15 cellular contexts compared by ENCODE assay signal in the genomic region with DNA sequence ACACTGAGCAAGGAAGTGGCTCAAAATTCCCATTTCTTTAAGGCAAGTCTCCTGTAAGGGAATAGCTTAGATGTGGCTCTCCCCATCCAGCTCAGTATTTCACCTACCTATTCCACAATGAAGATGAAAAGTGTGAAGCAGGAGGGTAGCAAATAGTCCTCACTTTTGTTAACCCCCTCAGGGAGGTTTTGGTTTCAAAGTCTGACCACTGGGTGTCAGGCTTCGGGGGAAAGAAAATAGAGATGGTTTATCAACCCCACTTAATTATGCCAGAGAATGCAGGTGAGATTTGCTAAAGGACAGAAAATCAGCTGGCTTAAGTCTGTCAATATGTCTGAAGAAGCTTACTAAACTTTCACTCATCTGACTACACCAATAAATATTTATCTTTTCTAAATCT.
DNase-seq lines count a peak whose midpoint lies in the region; ATAC-seq, FAIRE-seq and TF ChIP-seq lines count a peak whose summit lies in the region.
"Had no signal": no experiment of that assay in that cellular context is flagged by ENCODE, and none has a peak within 500 bp of the region (broad histone marks: within the 10 kb centered on the region; RNA-seq: fewer than 3 reads in every experiment).

No MANE protein-coding gene starts in this region.

- H3K4me3 ChIP-seq in astrocyte (ENCODE audit: insufficient read depth, low read depth, low read length) = no peak overlapping the region
- H3K4me3 ChIP-seq: breast epithelium, SK-N-MC had no signal

- H2BK20ac ChIP-seq in H9 (ENCODE audit: low read depth, low read length, poor library complexity, severe bottlenecking) = no peak overlapping the region

- H3K4me2 ChIP-seq in H9 (ENCODE audit: insufficient read depth, insufficient read length, low read length) (no peak overlapping the region), astrocyte (ENCODE audit: low read length) (no peak overlapping the region)

- H3K9me3 ChIP-seq in H9 (ENCODE audit: control insufficient read depth, low read depth, low read length) (no peaks in the 10 kb centered on the region), astrocyte (ENCODE audit: insufficient read depth, low read depth, low read length) (no peaks in the 10 kb centered on the region)
- H3K9me3 ChIP-seq: breast epithelium, Caco-2 had no signal

- H3K27me3 Mint-ChIP-seq in H9 (ENCODE audit: low read depth) (no peaks in the 10 kb centered on the region), astrocyte (ENCODE audit: low read depth, unreplicated experiment) (no peaks in the 10 kb centered on the region)
- no peaks in the 10 kb centered on the region for H3K27me3 Mint-ChIP-seq in activated T-helper 17 cell treated with anti-CD3 and anti-CD28 coated beads, Interleukin-2, amount 50 U/mL, for 72 hours

- H4K5ac ChIP-seq in H9 (ENCODE audit: insufficient read length, low read depth, low read length) = no peak overlapping the region

- H4K20me1 ChIP-seq in H9 (ENCODE audit: control insufficient read depth, insufficient read depth, insufficient read length) (no peaks in the 10 kb centered on the region), astrocyte (ENCODE audit: insufficient read depth, low read length) (peaks cover 38% of the 10 kb centered on the region)

- no peak overlapping the region for H3K9ac ChIP-seq in H9 (ENCODE audit: extremely low read depth, insufficient read length, low read length)
- no peak overlapping the region for H3K9ac ChIP-seq in astrocyte (ENCODE audit: low read length)

- H3K4me1 ChIP-seq in H9 (ENCODE audit: insufficient read depth, low read length) (peaks cover 7% of the 10 kb centered on the region; the same call in 1 of the 2 replicates), astrocyte (ENCODE audit: insufficient read depth, low read length) (peaks cover 3% of the 10 kb centered on the region)

- no peaks in the 10 kb centered on the region for H3K23me2 ChIP-seq in H9 (ENCODE audit: insufficient read length, low read depth, low read length, poor library complexity, severe bottlenecking)

- H3K27me3 ChIP-seq in H9 (ENCODE audit: insufficient read depth, low read length) (no peaks in the 10 kb centered on the region), astrocyte (ENCODE audit: insufficient read depth, low read length) (no peaks in the 10 kb centered on the region)
- H3K27me3 ChIP-seq: breast epithelium had no signal

- H3K4me1 Mint-ChIP-seq in H9 (peaks cover 43 to 44% of the 10 kb centered on the region in 2 experiments), astrocyte (ENCODE audit: low read depth, unreplicated experiment) (peaks cover 26% of the 10 kb centered on the region)
- H3K4me1 Mint-ChIP-seq in activated T-helper 17 cell treated with anti-CD3 and anti-CD28 coated beads, Interleukin-2, amount 50 U/mL, for 72 hours = peaks cover 12% of the 10 kb centered on the region

- FAIRE-seq in astrocyte (lab: Jason Lieb, UNC) = peak; percentile 62

- peaks cover 9% of the 10 kb centered on the region for H3K36me3 ChIP-seq in astrocyte (ENCODE audit: insufficient read depth, low read length)
- H3K36me3 ChIP-seq: breast epithelium had no signal

- no peak overlapping the region for H3T11ph ChIP-seq in H9 (ENCODE audit: low read length)

- H3K79me2 ChIP-seq in H9 (ENCODE audit: insufficient read depth, low read length) (no peaks in the 10 kb centered on the region), astrocyte (ENCODE audit: insufficient read depth, low read length) (peaks cover 11% of the 10 kb centered on the region)

- no peak overlapping the region for H2AK5ac ChIP-seq in H9 (ENCODE audit: insufficient read length, low read length)

- DNase-seq in ELR (ENCODE audit: low read depth) (peak; percentile 13), H9 (no peak), astrocyte (ENCODE audit: low read depth) (no peak), left kidney (ENCODE audit: low read depth, low spot score) (peak; percentile 13), Kasumi-1 (lab: John Stamatoyannopoulos, UW) (no peak), NCI-H774 (lab: John Stamatoyannopoulos, UW) (no peak), NCI-H2029 (lab: John Stamatoyannopoulos, UW) (no peak)
- DNase-seq: activated CD4-positive, CD25-positive, alpha-beta regulatory T cell; activated T-cell treated with anti-CD3 and anti-CD28 coated beads, Interleukin-2, amount 50 U/mL, for 4 hours; NCI-H1105; NCI-H748 treated with DMSO at 0.1 percent for 48 hours had no signal

- no peak overlapping the region for H3K27ac ChIP-seq in H9 (ENCODE audit: insufficient read length, low read depth, low read length)
- H3K27ac ChIP-seq in astrocyte (ENCODE audit: low read depth, low read length) = no peak overlapping the region
- H3K27ac ChIP-seq: breast epithelium, SK-N-MC had no signal

- H3K23ac ChIP-seq in H9 (ENCODE audit: insufficient read length, low read depth, low read length) = no peak overlapping the region

- no peak overlapping the region for H3K4me3 Mint-ChIP-seq in H9
- H3K4me3 Mint-ChIP-seq in astrocyte (ENCODE audit: unreplicated experiment) = no peak overlapping the region
- no peak overlapping the region for H3K4me3 Mint-ChIP-seq in activated T-helper 17 cell treated with anti-CD3 and anti-CD28 coated beads, Interleukin-2, amount 50 U/mL, for 72 hours
- H3K4me3 Mint-ChIP-seq: activated T-cell treated with anti-CD3 and anti-CD28 coated beads, Interleukin-2, amount 50 U/mL, for 4 hours had no signal

- no peak overlapping the region for H2BK12ac ChIP-seq in H9 (ENCODE audit: insufficient read length, low read depth, low read length)

- WGBS in H9 (ENCODE audit: extremely low coverage, insufficient read length, low lambda C conversion rate) = no CpG with 5 or more reads among the region's 1 CpG

- no peak overlapping the region for H3K18ac ChIP-seq in H9 (ENCODE audit: insufficient read length, low read depth, low read length)

- no peak overlapping the region for H2BK120ac ChIP-seq in H9 (ENCODE audit: low read depth, low read length, poor library complexity, severe bottlenecking)

- no peak overlapping the region for H3K14ac ChIP-seq in H9 (ENCODE audit: insufficient read depth, low read length)

- no peak overlapping the region for H3K56ac ChIP-seq in H9 (ENCODE audit: insufficient read length, low read depth, low read length)

- H2BK15ac ChIP-seq in H9 (ENCODE audit: low read depth, low read length) = no peak overlapping the region

- H3K4ac ChIP-seq in H9 (ENCODE audit: low read depth, low read length) = no peak overlapping the region

- TF ChIP-seq CTCF in H9 (conservative IDR thresholded peaks at IDR 0.05) (peak; percentile 60), astrocyte (IDR thresholded peaks at IDR 0.05; ENCODE audit: insufficient read depth, low read depth, low read length) (peak; percentile 14)

- no peak overlapping the region for H4K8ac ChIP-seq in H9 (replicated peaks; ENCODE audit: insufficient read length, low read depth, low read length)

- H2AFZ ChIP-seq in H9 (ENCODE audit: low read length) (no peak overlapping the region), astrocyte (ENCODE audit: low read depth, low read length) (no peak overlapping the region)

- no peaks in the 10 kb centered on the region for H3K9me3 Mint-ChIP-seq in H9
- H3K9me3 Mint-ChIP-seq in astrocyte (ENCODE audit: unreplicated experiment) = no peaks in the 10 kb centered on the region
- H3K9me3 Mint-ChIP-seq in activated T-helper 17 cell treated with anti-CD3 and anti-CD28 coated beads, Interleukin-2, amount 50 U/mL, for 72 hours = no peaks in the 10 kb centered on the region
- H3K9me3 Mint-ChIP-seq: activated T-cell treated with anti-CD3 and anti-CD28 coated beads, Interleukin-2, amount 50 U/mL, for 4 hours had no signal

- H3K27ac Mint-ChIP-seq in H9 = peak overlapping the region in 1 of 3 experiments; percentile 87; a peak in 3 of 7 replicates
- H3K27ac Mint-ChIP-seq in astrocyte (ENCODE audit: unreplicated experiment) = no peak overlapping the region
- H3K27ac Mint-ChIP-seq in activated T-helper 17 cell treated with anti-CD3 and anti-CD28 coated beads, Interleukin-2, amount 50 U/mL, for 72 hours = no peak overlapping the region

- H3K36me3 Mint-ChIP-seq in H9 (ENCODE audit: insufficient read depth in 1 of 3, low read depth in 3 of 3) (peaks cover 4 to 31% (median 29%) of the 10 kb centered on the region in 3 experiments; a peak in 6 of 7 replicates), astrocyte (ENCODE audit: low read depth, unreplicated experiment) (peaks cover 2% of the 10 kb centered on the region)
- peaks cover 43% of the 10 kb centered on the region for H3K36me3 Mint-ChIP-seq in activated T-helper 17 cell treated with anti-CD3 and anti-CD28 coated beads, Interleukin-2, amount 50 U/mL, for 72 hours (ENCODE audit: low read depth)

- no peak for ATAC-seq in activated T-helper 17 cell treated with anti-CD3 and anti-CD28 coated beads, Interleukin-2, amount 50 U/mL, for 72 hours (replicated peaks)
- ATAC-seq: activated T-cell treated with anti-CD3 and anti-CD28 coated beads, Interleukin-2, amount 50 U/mL, for 4 hours had no signal

- H2BK5ac ChIP-seq in H9 (ENCODE audit: insufficient read length, low read length) = no peak overlapping the region

- H3K79me1 ChIP-seq in H9 (ENCODE audit: insufficient read depth, low read depth, low read length, poor library complexity, severe bottlenecking) = no peaks in the 10 kb centered on the region

- H4K91ac ChIP-seq in H9 (ENCODE audit: insufficient read length, low read depth, low read length) = no peak overlapping the region

Comparison
In these comparisons a context has a peak if more than half of its experiments do, and no peak if none do; other contexts are left out.
1. DNase-seq: peak in ELR (single experiment) and left kidney (single experiment); none in H9 (single experiment), astrocyte (single experiment), Kasumi-1 (0 of 2), NCI-H774 (single experiment) and NCI-H2029 (single experiment).